ENCODE assay signal across 1 cellular context in the genomic region with DNA sequence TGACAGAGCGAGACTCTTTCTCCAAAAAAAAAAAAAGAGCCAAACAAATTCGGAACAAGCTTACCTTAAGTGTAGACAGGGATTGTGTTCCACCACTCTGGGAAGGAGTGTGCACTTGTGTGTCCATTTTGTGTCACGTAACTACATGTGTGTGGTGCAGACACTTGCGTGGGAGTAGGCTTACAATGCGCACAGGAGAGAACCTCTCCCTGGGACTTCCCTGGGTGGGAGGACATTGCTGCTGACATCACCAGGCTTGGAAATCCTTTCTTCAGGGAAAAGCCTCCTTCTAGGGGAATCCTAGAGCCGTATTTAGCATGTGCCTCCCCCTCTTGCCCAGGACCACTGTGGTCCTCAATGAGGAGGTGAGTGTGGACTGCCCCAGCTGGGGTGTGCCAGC.
A peak's percentile ranks its signal among the peaks of the same experiment; 100 is the strongest.
TF ChIP-seq lines count a peak whose summit lies in the region.

No MANE protein-coding gene starts in this region.

TF ChIP-seq in H1, 55 proteins besides CTCF, POLR2A, EP300 and RAD21:
- no peak for TF ChIP-seq KDM4A (IDR thresholded peaks at IDR 0.05; ENCODE audit: low read depth, low read length, severe bottlenecking)
- no peak for TF ChIP-seq NRF1 (IDR thresholded peaks at IDR 0.05; ENCODE audit: low read depth, low read length)
- TF ChIP-seq, protein P1, sequence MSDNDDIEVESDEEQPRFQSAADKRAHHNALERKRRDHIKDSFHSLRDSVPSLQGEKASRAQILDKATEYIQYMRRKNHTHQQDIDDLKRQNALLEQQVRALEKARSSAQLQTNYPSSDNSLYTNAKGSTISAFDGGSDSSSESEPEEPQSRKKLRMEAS (IDR thresholded peaks at IDR 0.05): peak; percentile 24; the same call in 1 of the 2 replicates
